Comparison of ENCODE assay signal across 33 cellular contexts in genomic region chr18:31983020-31983419, GRCh38. TPM values are rescaled to one million over a fixed set of nuclear protein-coding genes. Genes with fewer than 3 reads are reported as not detected.
DNase-seq lines count a peak whose midpoint lies in the region; ATAC-seq, FAIRE-seq and TF ChIP-seq lines count a peak whose summit lies in the region.
"Had no signal": no experiment of that assay in that cellular context is flagged by ENCODE, and none has a peak within 500 bp of the region (broad histone marks: within the 10 kb centered on the region; RNA-seq: fewer than 3 reads in every experiment).

No MANE protein-coding gene starts in this region.

- H3K9me3 Mint-ChIP-seq in immature natural killer cell = peaks cover 0 to 13% (median 4%) of the 10 kb centered on the region in 6 donors

- H2BK12ac ChIP-seq in H1 (ENCODE audit: low read depth, low read length) = no peak overlapping the region

- ATAC-seq in sciatic nerve (peak; percentile 30), HG03520 (IDR thresholded peaks at IDR 0.05; ENCODE audit: unreplicated experiment) (no peak)
- ATAC-seq: effector memory CD8-positive, alpha-beta T cell had no signal

- H4K91ac ChIP-seq in H1 (replicated peaks; ENCODE audit: insufficient read length, low read length) = no peak overlapping the region

- H4K20me1 ChIP-seq in H1 (replicated peaks in 1 of 2; ENCODE audit: control insufficient read depth in 1 of 2, insufficient read depth in 2 of 2, low read length in 2 of 2) = no peaks in the 10 kb centered on the region

- no peak for TF ChIP-seq POLR2A in H1 (IDR thresholded peaks at IDR 0.05; ENCODE audit: control extremely low read depth in 1 of 2, low read depth in 2 of 2, low read length in 2 of 2)

- H2BK20ac ChIP-seq in H1 (ENCODE audit: low read length) = no peak overlapping the region

- H2BK5ac ChIP-seq in H1 (ENCODE audit: low read depth, low read length) = no peak overlapping the region

- no peak for TF ChIP-seq EP300 in H1 (IDR thresholded peaks at IDR 0.05; ENCODE audit: borderline replicate concordance in 1 of 2, low read depth in 2 of 2, low read length in 2 of 2)

- no peaks in the 10 kb centered on the region for H3K79me2 ChIP-seq in H1 (ENCODE audit: control insufficient read depth in 1 of 2, insufficient read depth in 2 of 2, low read length in 2 of 2)
- H3K79me2 ChIP-seq: parathyroid adenoma had no signal

- H3K4me1 ChIP-seq in H1 (replicated peaks in 1 of 4; ENCODE audit: control insufficient read depth in 3 of 4, insufficient read depth in 4 of 4, low read length in 3 of 4) = peaks cover 0 to under 1% (median 0%) of the 10 kb centered on the region in 4 experiments; a peak in 1 of 7 replicates
- H3K4me1 ChIP-seq: parathyroid adenoma, tibial artery had no signal

- no peak overlapping the region for H4K8ac ChIP-seq in H1 (ENCODE audit: extremely low read depth, insufficient read depth, low read length)

- H4K5ac ChIP-seq in H1 (ENCODE audit: insufficient read length, low read depth, low read length) = no peak overlapping the region

- peak overlapping the region; percentile 53; the same call in 1 of the 2 replicates for H2AFZ ChIP-seq in H1 (ENCODE audit: low read length)
- H2AFZ ChIP-seq: parathyroid adenoma had no signal

- H3K27me3 ChIP-seq in H1 (replicated peaks in 1 of 4; ENCODE audit: control insufficient read depth in 3 of 4, extremely low read depth in 1 of 4, insufficient read depth in 3 of 4, low read length in 3 of 4) = no peaks in the 10 kb centered on the region
- H3K27me3 ChIP-seq: tibial artery had no signal

- CTCF ChIA-PET in H1 (lab: Charles Lee; ENCODE audit: partially characterized antibody) = interaction anchor here (0.7 kb wide), 1 partner anchor 78 kb away, joined by 3 read pairs; no protein-coding TSS in a partner anchor

- H3K9ac ChIP-seq in H1 (replicated peaks in 1 of 4; ENCODE audit: extremely low read depth in 1 of 4, low read depth in 3 of 4, low read length in 3 of 4) = no peak overlapping the region
- H3K9ac ChIP-seq: parathyroid adenoma had no signal

- no peaks in the 10 kb centered on the region for H3K36me3 Mint-ChIP-seq in immature natural killer cell

- H3K14ac ChIP-seq in H1 (ENCODE audit: insufficient read length) = no peak overlapping the region

- H3K56ac ChIP-seq in H1 (replicated peaks; ENCODE audit: insufficient read length, low read depth, low read length) = no peak overlapping the region

- H3K4me1 Mint-ChIP-seq in immature natural killer cell = peaks cover 23 to 31% of the 10 kb centered on the region in 2 donors
- H3K4me1 Mint-ChIP-seq: B cell, memory B cell had no signal

- H3K27ac ChIP-seq in H1 (ENCODE audit: low read depth, low read length) (no peak overlapping the region), caudate nucleus (ENCODE audit: low read depth, low read length) (no peak overlapping the region)
- H3K27ac ChIP-seq: HL-60, parathyroid adenoma, tibial artery, WERI-Rb-1 had no signal

- no peak for TF ChIP-seq CTCF in H1 (IDR thresholded peaks at IDR 0.05; ENCODE audit: control extremely low read depth in 1 of 3, insufficient read depth in 1 of 3, low read depth in 1 of 3, low read length in 3 of 3)

- intact Hi-C loops in sciatic nerve (cut with DNase I) = no loop called here

- TF ChIP-seq RAD21 in H1 (IDR thresholded peaks at IDR 0.05 in 1 of 2, conservative IDR thresholded peaks at IDR 0.05 in 1 of 2; ENCODE audit: low read depth in 2 of 2, low read length in 2 of 2) = no peak

- H3K27me3 Mint-ChIP-seq in immature natural killer cell (ENCODE audit: low read depth in 3 of 3) = peaks cover 0 to 3% (median 2%) of the 10 kb centered on the region in 3 donors
- H3K27me3 Mint-ChIP-seq: activated naive CD8-positive, alpha-beta T cell; B cell; CD8-positive, alpha-beta memory T cell; effector memory CD8-positive, alpha-beta T cell had no signal

- no peak overlapping the region for H2BK120ac ChIP-seq in H1 (replicated peaks; ENCODE audit: low read depth, low read length)

- no peaks in the 10 kb centered on the region for H3K9me3 ChIP-seq in H1 (ENCODE audit: insufficient read depth in 2 of 2, low read depth in 1 of 2, low read length in 1 of 2)
- H3K9me3 ChIP-seq: tibial artery had no signal

- peak overlapping the region in 5 of 6 donors; percentile 26 to 71 (median 45) for H3K27ac Mint-ChIP-seq in immature natural killer cell
- H3K27ac Mint-ChIP-seq: activated CD4-positive, alpha-beta T cell treated with anti-CD3 and anti-CD28 coated beads, Interleukin-2, amount 10 ng/mL, durations not matched to agents 24 days and 14 days; activated naive CD8-positive, alpha-beta T cell; B cell; memory B cell had no signal

- no peaks in the 10 kb centered on the region for H3K36me3 ChIP-seq in H1 (ENCODE audit: control insufficient read depth in 2 of 4, insufficient read depth in 4 of 4, low read length in 3 of 4)
- H3K36me3 ChIP-seq: tibial artery, WERI-Rb-1 had no signal

- no peak overlapping the region for H2BK15ac ChIP-seq in H1 (ENCODE audit: low read length)

- FAIRE-seq in H1 (lab: Jason Lieb, UNC) = no peak
- FAIRE-seq: GM12891, H54, RCC 7860 had no signal

- H3K18ac ChIP-seq in H1 (ENCODE audit: extremely low read depth, low read length) = no peak overlapping the region

- H3K4me3 ChIP-seq in H1 (ENCODE audit: extremely low read depth in 1 of 4, insufficient read depth in 2 of 4, low read depth in 3 of 4, low read length in 4 of 4) = no peak overlapping the region
- H3K4me3 ChIP-seq: coronary artery, tibial artery had no signal

- no peak overlapping the region for H3K23ac ChIP-seq in H1 (ENCODE audit: insufficient read length)

- no peaks in the 10 kb centered on the region for H3K23me2 ChIP-seq in H1 (ENCODE audit: low read depth, low read length)

- POLR2A ChIA-PET in H1 (lab: Charles Lee; ENCODE audit: partially characterized antibody) = no interaction called here

- H3K79me1 ChIP-seq in H1 (ENCODE audit: low read depth, low read length) = no peaks in the 10 kb centered on the region

- DNase-seq in NCI-H69 (lab: John Stamatoyannopoulos, UW) (peak; percentile 32), H1 (ENCODE audit: low read depth in 1 of 2, low spot score in 2 of 2) (no peak), immature natural killer cell (no peak), sciatic nerve (ENCODE audit: low spot score) (no peak), iPS-NIHi11 (ENCODE audit: low spot score) (no peak), caudate nucleus (lab: John Stamatoyannopoulos, UW) (no peak)
- DNase-seq in activated CD4-positive, alpha-beta T cell treated with anti-CD3 and anti-CD28 coated beads, Interleukin-2, amount 50 U/mL, for 1 hour = no peak
- DNase-seq: ACHN; activated CD4-positive, alpha-beta T cell treated with anti-CD3 and anti-CD28 coated beads, Interleukin-2, amount 10 ng/mL, durations not matched to agents 24 days and 14 days; activated effector memory CD4-positive, alpha-beta T cell treated with Interleukin-2 at 50 U/mL for 16 hours; CD8-positive, alpha-beta memory T cell; DMS153; effector memory CD8-positive, alpha-beta T cell; glutamatergic neuron; NCI-H1436; NCI-H2081 treated with DMSO at 0.1 percent for 48 hours; NCI-H2227 treated with DMSO at 0.1 percent for 48 hours; NCI-H774; stimulated activated CD4-positive, alpha-beta T cell treated with anti-CD3 and anti-CD28 coated beads, Interleukin-12 subunit alpha, Interleukin-12 subunit beta, amount 100 ng/mL, for 4 hours; stimulated activated CD4-positive, alpha-beta T cell treated with anti-CD3 and anti-CD28 coated beads, Interleukin-2, amount 100 ng/mL, for 48 hours; T-helper 9 cell; WERI-Rb-1 had no signal

- no peak overlapping the region for H3K4ac ChIP-seq in H1 (replicated peaks; ENCODE audit: insufficient read length, low read depth, low read length)

- no peak overlapping the region for H2AK5ac ChIP-seq in H1 (ENCODE audit: low read depth, low read length)

- no peak overlapping the region for H3K4me3 Mint-ChIP-seq in immature natural killer cell
- H3K4me3 Mint-ChIP-seq: activated CD4-positive, alpha-beta T cell treated with anti-CD3 and anti-CD28 coated beads, Interleukin-2, amount 10 ng/mL, durations not matched to agents 24 days and 14 days; activated naive CD8-positive, alpha-beta T cell; B cell; effector memory CD8-positive, alpha-beta T cell; memory B cell had no signal

- no peak overlapping the region for H3K4me2 ChIP-seq in H1 (ENCODE audit: insufficient read depth in 1 of 2, low read depth in 2 of 2, low read length in 2 of 2)

- WGBS in H1 (ENCODE audit: extremely low coverage in 1 of 2, insufficient coverage in 1 of 2, insufficient read length in 1 of 2, insufficient replicate concordance in 2 of 2, low coverage in 1 of 2, low lambda C conversion rate in 2 of 2, missing lambda C conversion rate in 1 of 2), 2 experiments = 86% methylated on average over 3 of the region's 3 CpGs; no CpG with 5 or more reads in 1 of the 2 experiments

TF ChIP-seq in H1, 55 proteins besides CTCF, POLR2A, EP300 and RAD21:
- TF ChIP-seq NANOG (IDR thresholded peaks at IDR 0.05; ENCODE audit: insufficient read depth, low read depth, low read length, poor library complexity, severe bottlenecking) (no peak), ZNF274 (IDR thresholded peaks at IDR 0.05; ENCODE audit: borderline replicate concordance, extremely low read depth, low read length) (no peak)

RNA-seq across cellular contexts. Expression of gene RNF125, which starts 35.6 kb away (rescaled TPM):
- total RNA-seq in H1 (2021; fragmentation: NEBNext Ultra II Directional; extraction: Animal tissue kit (Norgen Biotek cat#: 25700)) = 14.3 and 15.2 TPM in 2 replicates
- polyA plus RNA-seq in H1 (2011; rRNA removed) (10.5 and 14.3 TPM in 2 replicates), immature natural killer cell (100 to 1,000 TPM in 2 of 3 donors, 10 to 100 TPM in 1; 73.0 to 132 (median 122) TPM)
- polyA plus RNA-seq in H1 (2011; cell fraction: cytosol; rRNA removed) = 12.0 TPM
- 6.1 TPM for polyA plus RNA-seq in H1 (2011; cell fraction: nucleus; rRNA removed)
- 6.3 to 8.7 TPM (median 7.5 TPM) in 4 replicates for polyA plus RNA-seq in H1 (2012, experiment 1 of 2)
- polyA plus RNA-seq in H1 (2012, experiment 2 of 2) = 4.7 TPM
- 10.0 TPM for polyA plus RNA-seq in H1 (2013, experiment 1 of 2)
- polyA plus RNA-seq in H1 (2013, experiment 2 of 2) = 10.1 TPM
- polyA minus RNA-seq in H1 (2011; rRNA and poly(A)+ RNA removed) = 13.0 and 17.7 TPM in 2 replicates
- 5.4 TPM for polyA minus RNA-seq in H1 (2011; cell fraction: cytosol; rRNA and poly(A)+ RNA removed)
- polyA minus RNA-seq in H1 (2011; cell fraction: nucleus; rRNA and poly(A)+ RNA removed) = 9.2 TPM
- 8.5 TPM for total RNA-seq in sciatic nerve

RNA-seq across cellular contexts. Expression of gene TRAPPC8, which starts 40.1 kb away (rescaled TPM):
- 43.6 and 49.9 TPM in 2 replicates for total RNA-seq in H1 (2021; fragmentation: NEBNext Ultra II Directional; extraction: Animal tissue kit (Norgen Biotek cat#: 25700))
- 28.9 and 56.5 TPM in 2 replicates for polyA plus RNA-seq in H1 (2011; rRNA removed)
- polyA plus RNA-seq in H1 (2011; cell fraction: cytosol; rRNA removed) = 50.4 TPM
- 56.8 TPM for polyA plus RNA-seq in H1 (2011; cell fraction: nucleus; rRNA removed)
- 20.5 to 36.5 TPM (median 21.0 TPM) in 4 replicates for polyA plus RNA-seq in H1 (2012, experiment 1 of 2)
- polyA plus RNA-seq in H1 (2012, experiment 2 of 2) = 2.3 TPM
- 24.7 TPM for polyA plus RNA-seq in H1 (2013, experiment 1 of 2)
- 26.8 TPM for polyA plus RNA-seq in H1 (2013, experiment 2 of 2)
- 134 and 197 TPM in 2 replicates for polyA minus RNA-seq in H1 (2011; rRNA and poly(A)+ RNA removed)
- 31.2 TPM for polyA minus RNA-seq in H1 (2011; cell fraction: cytosol; rRNA and poly(A)+ RNA removed)
- polyA minus RNA-seq in H1 (2011; cell fraction: nucleus; rRNA and poly(A)+ RNA removed) = 71.4 TPM
- polyA plus RNA-seq in immature natural killer cell = 10 to 100 TPM; 15.3 to 24.5 (median 16.2) TPM
- 53.2 TPM for total RNA-seq in sciatic nerve
